ENCODE assay signal across 9 cellular contexts in genomic region chr2:69306612-69306896, GRCh38.
A peak's percentile ranks its signal among the peaks of the same experiment; 100 is the strongest.
DNase-seq lines count a peak whose midpoint lies in the region; ATAC-seq and TF ChIP-seq lines count a peak whose summit lies in the region.
"Had no signal": no experiment of that assay in that cellular context is flagged by ENCODE, and none has a peak within 500 bp of the region (broad histone marks: within the 10 kb centered on the region; RNA-seq: fewer than 3 reads in every experiment).

No MANE protein-coding gene starts in this region.

- TF ChIP-seq POLR2A in lower leg skin (IDR thresholded peaks at IDR 0.05): no peak

- H3K27me3 ChIP-seq in thoracic aorta (replicated peaks; ENCODE audit: insufficient read depth): no peaks in the 10 kb centered on the region
- H3K27me3 ChIP-seq: MG63 had no signal

- no peak overlapping the region for H3K27ac Mint-ChIP-seq in activated CD4-positive, alpha-beta T cell treated with anti-CD3 and anti-CD28 coated beads, Interleukin-2, amount 10 ng/mL, durations not matched to agents 7 days and 5 days

- H3K4me3 ChIP-seq in astrocyte of the cerebellum (ENCODE audit: low read depth, low read length) (peak overlapping the region; percentile 43), lower leg skin (ENCODE audit: low read depth, poor library complexity, severe bottlenecking) (peak overlapping the region; percentile 45), thoracic aorta (peak overlapping the region; percentile 83)

- H3K36me3 ChIP-seq in thoracic aorta: no peaks in the 10 kb centered on the region
- H3K36me3 ChIP-seq: MG63 had no signal

- ATAC-seq in thoracic aorta (ENCODE audit: insufficient number of reproducible peaks, low FRiP score, low read depth): no peak
- ATAC-seq in HG03280 (IDR thresholded peaks at IDR 0.05; ENCODE audit: unreplicated experiment): no peak

- no peak for DNase-seq in activated CD4-positive, alpha-beta T cell treated with anti-CD3 and anti-CD28 coated beads, Interleukin-2, amount 10 ng/mL, durations not matched to agents 7 days and 5 days
- DNase-seq in activated CD4-positive, alpha-beta T cell treated with anti-CD3 and anti-CD28 coated beads, Interleukin-2, amount 50 U/mL, for 4 hours: no peak
- DNase-seq in astrocyte of the cerebellum (ENCODE audit: low read depth) (no peak), lower leg skin (ENCODE audit: low spot score in 2 of 2) (no peak), thoracic aorta (ENCODE audit: low spot score) (no peak), superior temporal gyrus (ENCODE audit: extremely low spot score) (no peak), NOMO-1 (lab: John Stamatoyannopoulos, UW; ENCODE audit: unreplicated experiment in 2 of 2) (no peak)

- in situ Hi-C loops in astrocyte of the cerebellum (cut with HindIII; ENCODE audit: low sequenced_read_pairs): no loop called here

- CTCF ChIA-PET in activated CD4-positive, alpha-beta T cell treated with anti-CD3 and anti-CD28 coated beads, Interleukin-2, amount 10 ng/mL, durations not matched to agents 7 days and 5 days (lab: Charles Lee): interaction anchor here (0.8 to 1.4 kb wide), 7 partner anchors 8 to 284 kb away, joined by 3 to 6 read pairs (median 3); no protein-coding TSS in a partner anchor

- H3K4me3 Mint-ChIP-seq in activated CD4-positive, alpha-beta T cell treated with anti-CD3 and anti-CD28 coated beads, Interleukin-2, amount 10 ng/mL, durations not matched to agents 7 days and 5 days: peak overlapping the region; percentile 41

- peaks cover 43% of the 10 kb centered on the region for H3K27me3 Mint-ChIP-seq in activated CD4-positive, alpha-beta T cell treated with anti-CD3 and anti-CD28 coated beads, Interleukin-2, amount 10 ng/mL, durations not matched to agents 7 days and 5 days

- intact Hi-C loops in lower leg skin (cut with DNase I; ENCODE audit: low total_unique reads): loop anchor here (5.0 kb wide), 1 partner anchor 294 kb away; the partner anchor contains the start of gene ANTXR1

- TF ChIP-seq CTCF in astrocyte of the cerebellum (IDR thresholded peaks at IDR 0.05; ENCODE audit: low read depth, low read length, missing control alignments) (no peak), lower leg skin (IDR thresholded peaks at IDR 0.05) (no peak), thoracic aorta (IDR thresholded peaks at IDR 0.05) (no peak)

- peak overlapping the region; percentile 80 to 92 for H3K27ac ChIP-seq in thoracic aorta

- POLR2A ChIA-PET in activated CD4-positive, alpha-beta T cell treated with anti-CD3 and anti-CD28 coated beads, Interleukin-2, amount 10 ng/mL, durations not matched to agents 7 days and 5 days (lab: Charles Lee): no interaction called here

- 0 to 1% methylated on average over 21 to 22 of the region's 24 CpGs for WGBS in lower leg skin, 2 donors

- H3K9me3 Mint-ChIP-seq in activated CD4-positive, alpha-beta T cell treated with anti-CD3 and anti-CD28 coated beads, Interleukin-2, amount 10 ng/mL, durations not matched to agents 7 days and 5 days: peaks cover 2% of the 10 kb centered on the region

- H3K9me3 ChIP-seq in thoracic aorta: no peaks in the 10 kb centered on the region
- H3K9me3 ChIP-seq: MG63 had no signal

- H3K4me1 Mint-ChIP-seq in activated CD4-positive, alpha-beta T cell treated with anti-CD3 and anti-CD28 coated beads, Interleukin-2, amount 10 ng/mL, durations not matched to agents 7 days and 5 days: peaks cover 15% of the 10 kb centered on the region

- peaks cover 24 to 60% of the 10 kb centered on the region in 2 donors for H3K4me1 ChIP-seq in thoracic aorta (ENCODE audit: control insufficient read depth in 1 of 2, low read depth in 2 of 2)

- no peaks in the 10 kb centered on the region for H3K36me3 Mint-ChIP-seq in activated CD4-positive, alpha-beta T cell treated with anti-CD3 and anti-CD28 coated beads, Interleukin-2, amount 10 ng/mL, durations not matched to agents 7 days and 5 days (ENCODE audit: low read depth)
